ENCODE assay signal across 18 cellular contexts in the genomic region with DNA sequence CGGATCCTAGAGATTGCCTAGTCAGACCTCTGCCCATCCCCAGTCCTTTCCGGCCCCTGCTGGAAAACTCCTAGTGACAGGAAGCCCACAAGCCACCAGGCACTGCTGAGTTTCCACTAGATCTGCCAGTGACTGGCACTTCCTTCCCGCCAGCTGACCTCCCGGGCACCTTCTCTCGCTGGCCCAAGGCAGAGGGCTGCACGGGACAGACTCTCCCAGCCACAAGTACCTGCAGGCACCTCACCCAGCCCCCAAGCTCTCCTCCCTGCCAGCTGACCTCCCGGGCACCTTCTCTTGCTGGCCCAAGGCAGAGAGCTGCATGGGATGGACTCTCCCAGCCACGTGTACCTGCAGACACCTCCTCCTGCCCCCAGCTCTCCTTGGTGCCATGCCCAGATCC.
A peak's percentile ranks its signal among the peaks of the same experiment; 100 is the strongest.
DNase-seq lines count a peak whose midpoint lies in the region; ATAC-seq, FAIRE-seq and TF ChIP-seq lines count a peak whose summit lies in the region.
"Had no signal": no experiment of that assay in that cellular context is flagged by ENCODE, and none has a peak within 500 bp of the region (broad histone marks: within the 10 kb centered on the region; RNA-seq: fewer than 3 reads in every experiment).

No MANE protein-coding gene starts in this region.

- H3K4me3 ChIP-seq in liver (ENCODE audit: low read depth in 1 of 3, low read length in 3 of 3) (no peak overlapping the region), HepG2 (replicated peaks in 1 of 3; ENCODE audit: insufficient read depth in 1 of 3, low read depth in 2 of 3, low read length in 3 of 3) (no peak overlapping the region), left ventricle myocardium inferior (no peak overlapping the region), pancreas (no peak overlapping the region)
- H3K4me3 ChIP-seq: breast epithelium, dorsolateral prefrontal cortex, gastrocnemius medialis, smooth muscle cell had no signal

- no peak overlapping the region for H2AFZ ChIP-seq in HepG2 (ENCODE audit: low read length)

- 30% methylated on average over 8 of the region's 8 CpGs for WGBS in liver
- WGBS in HepG2 (ENCODE audit: low lambda C conversion rate) = 82% methylated on average over 5 of the region's 8 CpGs
- 47 to 51% methylated on average over 8 of the region's 8 CpGs for WGBS in pancreas, 2 donors

- H3K27me3 ChIP-seq in liver (ENCODE audit: control insufficient read depth in 4 of 4, insufficient read depth in 4 of 4, low read length in 3 of 4) = no peaks in the 10 kb centered on the region
- no peaks in the 10 kb centered on the region for H3K27me3 ChIP-seq in HepG2 (ENCODE audit: control insufficient read depth in 1 of 2, insufficient read depth in 2 of 2, low read length in 2 of 2)
- H3K27me3 ChIP-seq in left ventricle myocardium inferior (ENCODE audit: low read depth) = peaks cover 8% of the 10 kb centered on the region
- no peaks in the 10 kb centered on the region for H3K27me3 ChIP-seq in pancreas
- H3K27me3 ChIP-seq: breast epithelium, dorsolateral prefrontal cortex, gastrocnemius medialis had no signal

- peaks cover 1 to 13% (median 4%) of the 10 kb centered on the region in 4 donors for H3K36me3 ChIP-seq in liver (ENCODE audit: control insufficient read depth in 4 of 4, insufficient read depth in 3 of 4, low read depth in 1 of 4, low read length in 3 of 4)
- peaks cover 10 to 12% of the 10 kb centered on the region in 2 experiments; a peak in 4 of 5 replicates for H3K36me3 ChIP-seq in HepG2 (replicated peaks in 1 of 2; ENCODE audit: control insufficient read depth in 1 of 2, insufficient read depth in 2 of 2, low read length in 2 of 2)
- no peaks in the 10 kb centered on the region for H3K36me3 ChIP-seq in left ventricle myocardium inferior
- peaks cover 0 to 12% (median 8%) of the 10 kb centered on the region in 3 donors for H3K36me3 ChIP-seq in pancreas
- H3K36me3 ChIP-seq: breast epithelium, gastrocnemius medialis had no signal

- DNase-seq in HepG2 (ENCODE audit: low spot score) (no peak), left ventricle myocardium inferior (peak; percentile 11), pancreas (peak in 5 of 6 donors; percentile 35 to 64 (median 41)), GM20000 (ENCODE audit: low spot score) (no peak), SKM-1 treated with dmso at 0.1 percent for 144 hours (lab: John Stamatoyannopoulos, UW; ENCODE audit: unreplicated experiment) (no peak), NCI-H510A treated with DMSO at 0.1 percent for 48 hours (lab: John Stamatoyannopoulos, UW) (no peak)
- DNase-seq: activated CD8-positive, alpha-beta T cell treated with anti-CD3 and anti-CD28 coated beads, Interleukin-2, amount 10 ng/mL, durations not matched to agents 7 days and 5 days; CD4-positive, alpha-beta T cell; gastrocnemius medialis; NCI-H1417; NCI-H526 treated with DMSO at 0.1 percent for 48 hours; SHP77; stimulated activated CD4-positive, alpha-beta T cell treated with anti-CD3 and anti-CD28 coated beads, Interleukin-4, amount 100 ng/mL, for 4 hours had no signal

- H3K4me2 ChIP-seq in HepG2 (ENCODE audit: low read depth, low read length) = no peak overlapping the region
- H3K4me2 ChIP-seq: smooth muscle cell had no signal

- TF ChIP-seq POLR2A in HepG2 (IDR thresholded peaks at IDR 0.05; ENCODE audit: insufficient read depth in 1 of 2, low read depth in 2 of 2, low read length in 2 of 2) = no peak

- FAIRE-seq in HepG2 (lab: Jason Lieb, UNC) (no peak), pancreas (lab: Jason Lieb, UNC) (no peak)

- intact Hi-C loops in HepG2 (cut with micrococcal nuclease; ENCODE audit: unreplicated experiment) = no loop called here
- intact Hi-C loops in left ventricle myocardium inferior (cut with micrococcal nuclease) = no loop called here
- intact Hi-C loops in pancreas (cut with DNase I) = no loop called here

- in situ Hi-C loops in HepG2 (cut with HindIII; ENCODE audit: extremely low pct_ligation_motif_present, low pct_unique_long_range_greater_than_20kb) = no loop called here

- TF ChIP-seq RAD21 in liver (IDR thresholded peaks at IDR 0.05) (no peak), HepG2 (CRISPR knock-in tag; IDR thresholded peaks at IDR 0.05) (no peak)

- CTCF ChIA-PET in HepG2 (lab: Yijun Ruan, JAX; ENCODE audit: low intra/inter-chr PET ratio, low total read pairs) = no interaction called here

- no peaks in the 10 kb centered on the region for H4K20me1 ChIP-seq in HepG2 (ENCODE audit: insufficient read depth, low read length)

- no peak overlapping the region for H3K27ac ChIP-seq in liver (ENCODE audit: low read depth in 1 of 2, low read length in 2 of 2)
- no peak overlapping the region for H3K27ac ChIP-seq in HepG2 (ENCODE audit: extremely low read length, insufficient read depth, low read length)
- H3K27ac ChIP-seq in left ventricle myocardium inferior (replicated peaks) = no peak overlapping the region
- no peak overlapping the region for H3K27ac ChIP-seq in pancreas
- H3K27ac ChIP-seq: breast epithelium, dorsolateral prefrontal cortex, gastrocnemius medialis had no signal

- ATAC-seq in HepG2 (no peak), pancreas (peak in 3 of 4 donors; percentile 32 to 79 (median 41)), GM21717 (IDR thresholded peaks at IDR 0.05; ENCODE audit: unreplicated experiment) (no peak)
- ATAC-seq: activated CD8-positive, alpha-beta T cell treated with anti-CD3 and anti-CD28 coated beads, Interleukin-2, amount 10 ng/mL, durations not matched to agents 7 days and 5 days had no signal

- no peak for TF ChIP-seq EP300 in HepG2 (IDR thresholded peaks at IDR 0.05; ENCODE audit: low read depth in 2 of 2, low read length in 2 of 2)
- TF ChIP-seq EP300 in HepG2 (CRISPR knock-in tag; IDR thresholded peaks at IDR 0.05; ENCODE audit: borderline replicate concordance) = no peak

- no peak overlapping the region for H3K9ac ChIP-seq in liver (ENCODE audit: low read depth in 1 of 2, low read length in 2 of 2)
- no peak overlapping the region for H3K9ac ChIP-seq in HepG2 (ENCODE audit: insufficient read depth, low read depth, low read length)

- H3K4me1 ChIP-seq in liver (ENCODE audit: control insufficient read depth in 4 of 4, insufficient read depth in 4 of 4, low read length in 3 of 4) (peaks cover 8 to 22% (median 15%) of the 10 kb centered on the region in 4 donors), HepG2 (ENCODE audit: insufficient read depth, low read length) (no peaks in the 10 kb centered on the region), left ventricle myocardium inferior (no peaks in the 10 kb centered on the region), pancreas (no peaks in the 10 kb centered on the region)
- H3K4me1 ChIP-seq: breast epithelium, gastrocnemius medialis had no signal

- H3K9me3 ChIP-seq in liver (ENCODE audit: control insufficient read depth in 4 of 4, low read length in 3 of 4) (no peaks in the 10 kb centered on the region), HepG2 (ENCODE audit: low read length) (no peaks in the 10 kb centered on the region), left ventricle myocardium inferior (replicated peaks) (no peaks in the 10 kb centered on the region), pancreas (no peaks in the 10 kb centered on the region)
- H3K9me3 ChIP-seq: breast epithelium, gastrocnemius medialis had no signal

- H3K79me2 ChIP-seq in HepG2 (ENCODE audit: insufficient read depth, low read length) = no peaks in the 10 kb centered on the region

- no TSS peak for BruUV-seq in HepG2 (replicated peaks; lab: Mats Ljungman, UMichigan)

- POLR2A ChIA-PET in HepG2 (lab: Yijun Ruan, JAX) = no interaction called here

- TF ChIP-seq CTCF in liver (IDR thresholded peaks at IDR 0.05; ENCODE audit: low read depth, low read length, missing input control) (no peak), HepG2 (CRISPR knock-in tag; IDR thresholded peaks at IDR 0.05) (no peak), left ventricle myocardium inferior (IDR thresholded peaks at IDR 0.05; ENCODE audit: borderline replicate concordance) (no peak), pancreas (IDR thresholded peaks at IDR 0.05) (no peak), GM20000 (IDR thresholded peaks at IDR 0.05; ENCODE audit: extremely low read depth, missing control alignments) (no peak)

TF ChIP-seq in liver, 16 proteins besides CTCF, POLR2A, EP300 and RAD21 (continues in another document):
- TF ChIP-seq TAF1 (conservative IDR thresholded peaks at IDR 0.05) (no peak), FOXA1 (IDR thresholded peaks at IDR 0.05) (no peak), HNF4A (conservative IDR thresholded peaks at IDR 0.05) (peak in 1 of 2 donors; percentile 63), ZBTB33 (IDR thresholded peaks at IDR 0.05) (no peak), HNF4G (IDR thresholded peaks at IDR 0.05) (no peak)

TF ChIP-seq in HepG2, 621 proteins besides CTCF, POLR2A, EP300 and RAD21 (continues in another document):
- TF ChIP-seq, protein P1, sequence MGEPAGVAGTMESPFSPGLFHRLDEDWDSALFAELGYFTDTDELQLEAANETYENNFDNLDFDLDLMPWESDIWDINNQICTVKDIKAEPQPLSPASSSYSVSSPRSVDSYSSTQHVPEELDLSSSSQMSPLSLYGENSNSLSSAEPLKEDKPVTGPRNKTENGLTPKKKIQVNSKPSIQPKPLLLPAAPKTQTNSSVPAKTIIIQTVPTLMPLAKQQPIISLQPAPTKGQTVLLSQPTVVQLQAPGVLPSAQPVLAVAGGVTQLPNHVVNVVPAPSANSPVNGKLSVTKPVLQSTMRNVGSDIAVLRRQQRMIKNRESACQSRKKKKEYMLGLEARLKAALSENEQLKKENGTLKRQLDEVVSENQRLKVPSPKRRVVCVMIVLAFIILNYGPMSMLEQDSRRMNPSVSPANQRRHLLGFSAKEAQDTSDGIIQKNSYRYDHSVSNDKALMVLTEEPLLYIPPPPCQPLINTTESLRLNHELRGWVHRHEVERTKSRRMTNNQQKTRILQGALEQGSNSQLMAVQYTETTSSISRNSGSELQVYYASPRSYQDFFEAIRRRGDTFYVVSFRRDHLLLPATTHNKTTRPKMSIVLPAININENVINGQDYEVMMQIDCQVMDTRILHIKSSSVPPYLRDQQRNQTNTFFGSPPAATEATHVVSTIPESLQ (CRISPR knock-in tag; conservative IDR thresholded peaks at IDR 0.05) = no peak
- TF ChIP-seq TCF7 (IDR thresholded peaks at IDR 0.05; ENCODE audit: low read depth) (no peak), BORCS8-MEF2B (CRISPR knock-in tag; IDR thresholded peaks at IDR 0.05) (no peak), SMARCE1 (IDR thresholded peaks at IDR 0.05; ENCODE audit: borderline replicate concordance) (no peak), MIER3 (CRISPR knock-in tag; IDR thresholded peaks at IDR 0.05; ENCODE audit: borderline replicate concordance) (no peak), RBM39 (IDR thresholded peaks at IDR 0.05; ENCODE audit: low read depth, low read length, poor library complexity, severe bottlenecking) (no peak), NFE2L1 (CRISPR knock-in tag; IDR thresholded peaks at IDR 0.05; ENCODE audit: borderline replicate concordance) (no peak)

Comparison
In these comparisons a context has a peak if more than half of its experiments do, and no peak if none do; other contexts are left out.
1. ATAC-seq: peak in pancreas (3 of 4); none in HepG2 (single experiment) and GM21717 (single experiment).
2. DNase-seq: peak in left ventricle myocardium inferior (single experiment) and pancreas (5 of 6); none in HepG2 (single experiment), GM20000 (single experiment), SKM-1 treated with dmso at 0.1 percent for 144 hours (single experiment) and NCI-H510A treated with DMSO at 0.1 percent for 48 hours (single experiment).